9 cellular contexts compared by ENCODE assay signal in genomic region chr21:32612999-32613337, GRCh38. TPM values are rescaled to one million over a fixed set of nuclear protein-coding genes. Genes with fewer than 3 reads are reported as not detected.
DNase-seq lines count a peak whose midpoint lies in the region; ATAC-seq and TF ChIP-seq lines count a peak whose summit lies in the region.
"Had no signal": no experiment of that assay in that cellular context is flagged by ENCODE, and none has a peak within 500 bp of the region (broad histone marks: within the 10 kb centered on the region; RNA-seq: fewer than 3 reads in every experiment).

No MANE protein-coding gene starts in this region.

- no peak for ATAC-seq in HG03108 (IDR thresholded peaks at IDR 0.05; ENCODE audit: unreplicated experiment)
- ATAC-seq in GM18861 (IDR thresholded peaks at IDR 0.05; ENCODE audit: unreplicated experiment) = no peak

- H3K4me1 ChIP-seq in HAP-1 (0 out of 2 replicates have a peak, but pooled peaks cover 5% of the 10 kb centered on the region), right atrium auricular region (peaks cover 0 to 22% of the 10 kb centered on the region in 2 donors)

- H3K4me3 Mint-ChIP-seq in activated CD4-positive, alpha-beta memory T cell treated with anti-CD3 and anti-CD28 coated beads for 36 hours = peak overlapping the region; percentile 86

- no peaks in the 10 kb centered on the region for H3K9me3 Mint-ChIP-seq in activated CD4-positive, alpha-beta memory T cell treated with anti-CD3 and anti-CD28 coated beads for 36 hours

- H3K36me3 Mint-ChIP-seq in activated CD4-positive, alpha-beta memory T cell treated with anti-CD3 and anti-CD28 coated beads for 36 hours = peaks cover 8% of the 10 kb centered on the region

- in situ Hi-C loops in HAP-1 (cut with MboI; ENCODE audit: low sequenced_read_pairs) = no loop called here

- peaks cover 10% of the 10 kb centered on the region for H3K4me1 Mint-ChIP-seq in activated CD4-positive, alpha-beta memory T cell treated with anti-CD3 and anti-CD28 coated beads for 36 hours (ENCODE audit: low read depth)

- H3K27ac ChIP-seq in right atrium auricular region = peak overlapping the region; percentile 89 to 95
- peak overlapping the region; percentile 50 to 97 (median 91) for H3K27ac ChIP-seq in skin epidermis

- H3K27me3 Mint-ChIP-seq in activated CD4-positive, alpha-beta memory T cell treated with anti-CD3 and anti-CD28 coated beads for 36 hours = no peaks in the 10 kb centered on the region

- DNase-seq in HAP-1 (ENCODE audit: low spot score in 2 of 2) (no peak), right atrium auricular region (ENCODE audit: low spot score) (no peak), SIG-M5 (lab: John Stamatoyannopoulos, UW) (no peak), AG08396 (ENCODE audit: low spot score) (no peak)
- DNase-seq in activated CD4-positive, alpha-beta memory T cell treated with anti-CD3 and anti-CD28 coated beads for 36 hours = no peak

- CTCF ChIA-PET in activated CD4-positive, alpha-beta memory T cell treated with anti-CD3 and anti-CD28 coated beads for 36 hours (lab: Charles Lee) = interaction anchor here (1.2 to 3.2 kb wide), 2 partner anchors 12 to 160 kb away, joined by 3 to 24 read pairs; no protein-coding TSS in a partner anchor

- intact Hi-C loops in activated CD4-positive, alpha-beta memory T cell treated with anti-CD3 and anti-CD28 coated beads for 36 hours (cut with micrococcal nuclease) = loop anchor here (1.0 to 10.0 kb wide), 5 partner anchors 112 to 338 kb away; partner anchors contain the start of genes EVA1C, MIS18A, SYNJ1 and URB1

- H3K4me3 ChIP-seq in HAP-1 (peak overlapping the region; percentile 99), right atrium auricular region (peak overlapping the region; percentile 90 to 95), skin epidermis (peak overlapping the region; percentile 73 to 96 (median 86))

- peaks cover 17% of the 10 kb centered on the region for H3K36me3 ChIP-seq in HAP-1 (replicated peaks)
- H3K36me3 ChIP-seq in right atrium auricular region = peaks cover 4% of the 10 kb centered on the region

- no peak for TF ChIP-seq CTCF in right atrium auricular region (IDR thresholded peaks at IDR 0.05)

- H3K9me3 ChIP-seq in HAP-1 (no peaks in the 10 kb centered on the region), right atrium auricular region (no peaks in the 10 kb centered on the region)

- H3K27me3 ChIP-seq in HAP-1 (ENCODE audit: low read depth) (no peaks in the 10 kb centered on the region), right atrium auricular region (no peaks in the 10 kb centered on the region)

- peak overlapping the region; percentile 79 for H3K27ac Mint-ChIP-seq in activated CD4-positive, alpha-beta memory T cell treated with anti-CD3 and anti-CD28 coated beads for 36 hours

- POLR2A ChIA-PET in activated CD4-positive, alpha-beta memory T cell treated with anti-CD3 and anti-CD28 coated beads for 36 hours (lab: Charles Lee) = interaction anchor here (1.3 to 1.6 kb wide), 2 partner anchors 158 to 201 kb away, joined by 6 to 8 read pairs; partner anchors contain the start of gene PAXBP1

RNA-seq across cellular contexts. Expression of gene CFAP298, which starts 0.8 kb away (rescaled TPM):
- total RNA-seq in activated CD4-positive, alpha-beta memory T cell treated with anti-CD3 and anti-CD28 coated beads for 36 hours = 10 to 100 TPM; 39.4 to 41.8 TPM
- total RNA-seq in right atrium auricular region = 10 to 100 TPM; 16.1 to 22.2 TPM

RNA-seq across cellular contexts. Expression of gene TCP10L, which starts 27.6 kb away (rescaled TPM):
- under 1 TPM; 0.50 to 0.65 TPM for total RNA-seq in activated CD4-positive, alpha-beta memory T cell treated with anti-CD3 and anti-CD28 coated beads for 36 hours
- total RNA-seq in right atrium auricular region = 1 to 10 TPM in 1 of 2 donors, not detected in 1; 1.1 TPM
- total RNA-seq: LHCN-M2 had no signal
